12 cellular contexts compared by ENCODE assay signal in the genomic region with DNA sequence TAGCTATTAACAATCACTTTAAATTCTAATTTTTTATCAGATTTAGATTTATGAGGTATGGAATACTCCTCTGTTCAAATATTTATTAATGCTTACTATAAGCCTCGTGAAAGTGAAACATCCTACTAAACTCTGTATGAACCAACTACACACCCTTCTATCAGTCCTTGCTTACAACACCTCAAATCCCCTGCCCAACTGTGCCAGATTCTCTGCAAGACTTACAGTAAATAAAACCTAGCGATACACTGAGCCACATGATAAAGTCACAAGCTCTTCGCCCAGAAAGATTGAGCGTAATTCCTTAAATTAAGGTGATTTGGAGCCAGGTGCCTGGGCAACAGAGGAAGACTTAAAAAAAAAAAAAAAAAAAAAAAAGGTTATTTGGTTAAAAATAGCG. TPM values are rescaled to one million over a fixed set of nuclear protein-coding genes. Genes with fewer than 3 reads are reported as not detected.
DNase-seq lines count a peak whose midpoint lies in the region; TF ChIP-seq lines count a peak whose summit lies in the region.
"Had no signal": no experiment of that assay in that cellular context is flagged by ENCODE, and none has a peak within 500 bp of the region (broad histone marks: within the 10 kb centered on the region; RNA-seq: fewer than 3 reads in every experiment).

No MANE protein-coding gene starts in this region.

- peaks cover 0 to 5% (median 0%) of the 10 kb centered on the region in 11 experiments; a peak in 4 of 22 replicates for H3K9me3 ChIP-seq in BLaER1 treated with 17β-estradiol and CSF1 and Interleukin-3, amounts not matched to agents 10 nM and 100 nM (replicated peaks in 1 of 11)
- H3K9me3 ChIP-seq in MM.1S (replicated peaks; ENCODE audit: insufficient read depth, low read length) (no peaks in the 10 kb centered on the region), sigmoid colon (no peaks in the 10 kb centered on the region)
- H3K9me3 ChIP-seq: BE2C, Caco-2 had no signal

- TF ChIP-seq EP300 in sigmoid colon (IDR thresholded peaks at IDR 0.05): no peak

- no peak for DNase-seq in MM.1S
- peak; percentile 64 for DNase-seq in amniotic epithelial cell (ENCODE audit: low read depth)
- DNase-seq in iris pigment epithelial cell (ENCODE audit: low read depth): peak; percentile 46
- DNase-seq in activated T-helper 1 cell treated with anti-CD3 and anti-CD28 coated beads, Interleukin-12 subunit alpha, Interleukin-12 subunit beta, Interleukin-2, Interleukin-4 antibody, amounts not matched to agents 30 ng/mL and 10 ng/mL and 1 ng/mL, durations not matched to agents 14 hours and 24 hours and 36 hours (ENCODE audit: low spot score): no peak
- DNase-seq in sigmoid colon: no peak
- DNase-seq in SK-N-DZ (ENCODE audit: low spot score): no peak
- DNase-seq: BE2C; Caco-2; CD8-positive, alpha-beta memory T cell; DND-41; GF-D8 had no signal

- H3K4me3 Mint-ChIP-seq in activated T-helper 1 cell treated with anti-CD3 and anti-CD28 coated beads, Interleukin-12 subunit alpha, Interleukin-12 subunit beta, Interleukin-2, Interleukin-4 antibody, amounts not matched to agents 30 ng/mL and 10 ng/mL and 1 ng/mL, durations not matched to agents 14 hours and 24 hours and 36 hours: no peak overlapping the region
- H3K4me3 Mint-ChIP-seq: CD8-positive, alpha-beta memory T cell had no signal

- no peak for TF ChIP-seq POLR2A in sigmoid colon (IDR thresholded peaks at IDR 0.05)

- H2AFZ ChIP-seq in MM.1S (ENCODE audit: low read length): no peak overlapping the region

- peaks cover 0 to 13% (median 0%) of the 10 kb centered on the region in 11 experiments; a peak in 7 of 22 replicates for H3K36me3 ChIP-seq in BLaER1 treated with 17β-estradiol and CSF1 and Interleukin-3, amounts not matched to agents 10 nM and 100 nM
- H3K36me3 ChIP-seq in MM.1S (replicated peaks; ENCODE audit: insufficient read depth, low read length) (no peaks in the 10 kb centered on the region), sigmoid colon (no peaks in the 10 kb centered on the region)
- H3K36me3 ChIP-seq: BE2C had no signal

- H3K27me3 Mint-ChIP-seq in activated T-helper 1 cell treated with anti-CD3 and anti-CD28 coated beads, Interleukin-12 subunit alpha, Interleukin-12 subunit beta, Interleukin-2, Interleukin-4 antibody, amounts not matched to agents 30 ng/mL and 10 ng/mL and 1 ng/mL, durations not matched to agents 14 hours and 24 hours and 36 hours (ENCODE audit: insufficient read depth): peaks cover 2% of the 10 kb centered on the region

- H3K9ac ChIP-seq in BLaER1 treated with 17β-estradiol and CSF1 and Interleukin-3, amounts not matched to agents 10 nM and 100 nM: peak overlapping the region in 8 of 11 experiments; percentile 68 to 84 (median 82); a peak in 11 of 22 replicates
- no peak overlapping the region for H3K9ac ChIP-seq in MM.1S (ENCODE audit: low read length)

- H3K27ac ChIP-seq in BLaER1 treated with 17β-estradiol and CSF1 and Interleukin-3, amounts not matched to agents 10 nM and 100 nM: peak overlapping the region; percentile 60 to 99 (median 93); a peak in 20 of 22 replicates
- no peak overlapping the region for H3K27ac ChIP-seq in MM.1S (ENCODE audit: low read length)
- no peak overlapping the region for H3K27ac ChIP-seq in sigmoid colon

- TF ChIP-seq CTCF in MM.1S (IDR thresholded peaks at IDR 0.05; ENCODE audit: low read length): no peak
- TF ChIP-seq CTCF in sigmoid colon (IDR thresholded peaks at IDR 0.05): no peak

- H3K9me3 Mint-ChIP-seq in activated T-helper 1 cell treated with anti-CD3 and anti-CD28 coated beads, Interleukin-12 subunit alpha, Interleukin-12 subunit beta, Interleukin-2, Interleukin-4 antibody, amounts not matched to agents 30 ng/mL and 10 ng/mL and 1 ng/mL, durations not matched to agents 14 hours and 24 hours and 36 hours: no peaks in the 10 kb centered on the region
- H3K9me3 Mint-ChIP-seq: CD8-positive, alpha-beta memory T cell had no signal

- peaks cover 2% of the 10 kb centered on the region for H3K36me3 Mint-ChIP-seq in activated T-helper 1 cell treated with anti-CD3 and anti-CD28 coated beads, Interleukin-12 subunit alpha, Interleukin-12 subunit beta, Interleukin-2, Interleukin-4 antibody, amounts not matched to agents 30 ng/mL and 10 ng/mL and 1 ng/mL, durations not matched to agents 14 hours and 24 hours and 36 hours (ENCODE audit: low read depth)

- no peak overlapping the region for H3K4me3 ChIP-seq in BLaER1 treated with 17β-estradiol and CSF1 and Interleukin-3, amounts not matched to agents 10 nM and 100 nM
- no peak overlapping the region for H3K4me3 ChIP-seq in MM.1S (ENCODE audit: low read length)
- H3K4me3 ChIP-seq in sigmoid colon: no peak overlapping the region

- H3K27ac Mint-ChIP-seq in activated T-helper 1 cell treated with anti-CD3 and anti-CD28 coated beads, Interleukin-12 subunit alpha, Interleukin-12 subunit beta, Interleukin-2, Interleukin-4 antibody, amounts not matched to agents 30 ng/mL and 10 ng/mL and 1 ng/mL, durations not matched to agents 14 hours and 24 hours and 36 hours: no peak overlapping the region

- peaks cover 5% of the 10 kb centered on the region; the same call in 1 of the 2 replicates for H3F3A ChIP-seq in MM.1S (ENCODE audit: insufficient read depth, low read length)

- H3K4me1 Mint-ChIP-seq in activated T-helper 1 cell treated with anti-CD3 and anti-CD28 coated beads, Interleukin-12 subunit alpha, Interleukin-12 subunit beta, Interleukin-2, Interleukin-4 antibody, amounts not matched to agents 30 ng/mL and 10 ng/mL and 1 ng/mL, durations not matched to agents 14 hours and 24 hours and 36 hours (ENCODE audit: low read depth): peaks cover 13% of the 10 kb centered on the region

- H3K4me1 ChIP-seq in BLaER1 treated with 17β-estradiol and CSF1 and Interleukin-3, amounts not matched to agents 10 nM and 100 nM: peaks cover 28 to 71% (median 50%) of the 10 kb centered on the region in 10 experiments
- H3K4me1 ChIP-seq in MM.1S (ENCODE audit: low read length) (peaks cover 23% of the 10 kb centered on the region), sigmoid colon (peaks cover 0 to 25% (median 16%) of the 10 kb centered on the region in 4 donors)
- H3K4me1 ChIP-seq: BE2C, Caco-2 had no signal

- no peaks in the 10 kb centered on the region for H3K79me2 ChIP-seq in MM.1S (ENCODE audit: low read length)

- intact Hi-C loops in activated T-helper 1 cell treated with anti-CD3 and anti-CD28 coated beads, Interleukin-12 subunit alpha, Interleukin-12 subunit beta, Interleukin-2, Interleukin-4 antibody, amounts not matched to agents 30 ng/mL and 10 ng/mL and 1 ng/mL, durations not matched to agents 14 hours and 24 hours and 36 hours (cut with micrococcal nuclease): no loop called here
- intact Hi-C loops in sigmoid colon (cut with DNase I): no loop called here

- no peaks in the 10 kb centered on the region for H4K20me1 ChIP-seq in BLaER1 treated with 17β-estradiol and CSF1 and Interleukin-3, amounts not matched to agents 10 nM and 100 nM
- no peaks in the 10 kb centered on the region for H4K20me1 ChIP-seq in MM.1S (ENCODE audit: insufficient read depth, low read length)

- H3K4me2 ChIP-seq in BLaER1 treated with 17β-estradiol and CSF1 and Interleukin-3, amounts not matched to agents 10 nM and 100 nM: peak overlapping the region in 10 of 11 experiments; percentile 75 to 96 (median 88); a peak in 18 of 22 replicates
- 0 out of 2 replicates have a peak overlapping the region, but pooled peaks have one; percentile 31 for H3K4me2 ChIP-seq in MM.1S (ENCODE audit: low read depth, low read length)

- WGBS in sigmoid colon, 2 donors: 61 to 88% methylated on average over 5 of the region's 5 CpGs

- H3K27me3 ChIP-seq in BLaER1 treated with 17β-estradiol and CSF1 and Interleukin-3, amounts not matched to agents 10 nM and 100 nM: no peaks in the 10 kb centered on the region
- H3K27me3 ChIP-seq in MM.1S (replicated peaks; ENCODE audit: insufficient read depth, low read length) (no peaks in the 10 kb centered on the region), sigmoid colon (no peaks in the 10 kb centered on the region)
- H3K27me3 ChIP-seq: BE2C had no signal

- H3K9me2 ChIP-seq in MM.1S (replicated peaks; ENCODE audit: insufficient read depth, low read length): no peaks in the 10 kb centered on the region

RNA-seq across cellular contexts. Expression of a gene that starts 17.3 kb away (rescaled TPM):
- not detected in 2 replicates for total RNA-seq in activated T-helper 1 cell treated with anti-CD3 and anti-CD28 coated beads, Interleukin-12 subunit alpha, Interleukin-12 subunit beta, Interleukin-2, Interleukin-4 antibody, amounts not matched to agents 30 ng/mL and 10 ng/mL and 1 ng/mL, durations not matched to agents 14 hours and 24 hours and 36 hours
- under 1 TPM in 1 of 4 donors, not detected in 3; 0.99 TPM for total RNA-seq in sigmoid colon
- polyA plus RNA-seq in sigmoid colon: 1 to 10 TPM in 1 of 3 donors, under 1 TPM in 1, not detected in 1; 0.35 to 2.1 TPM
- polyA plus RNA-seq in SK-N-DZ (2014; cell fraction: cytosol; rRNA removed): 0.19 and 1.4 TPM in 2 replicates
- polyA plus RNA-seq in SK-N-DZ (2014; cell fraction: nucleus; rRNA removed): 0.52 TPM in 1 of 2 replicates, not detected in the other
- total RNA-seq: CD8-positive, alpha-beta memory T cell had no signal
- polyA plus RNA-seq: CD8-positive, alpha-beta memory T cell had no signal

RNA-seq across cellular contexts. Expression of a gene that starts 25.3 kb away (rescaled TPM):
- total RNA-seq in activated T-helper 1 cell treated with anti-CD3 and anti-CD28 coated beads, Interleukin-12 subunit alpha, Interleukin-12 subunit beta, Interleukin-2, Interleukin-4 antibody, amounts not matched to agents 30 ng/mL and 10 ng/mL and 1 ng/mL, durations not matched to agents 14 hours and 24 hours and 36 hours: 44.7 and 47.0 TPM in 2 replicates
- 100 to 1,000 TPM in 1 of 4 donors, 10 to 100 TPM in 3; 61.7 to 100 (median 85.4) TPM for total RNA-seq in sigmoid colon
- polyA plus RNA-seq in sigmoid colon: 10 to 100 TPM in 2 of 3 donors, 1 to 10 TPM in 1; 7.2 to 16.6 (median 10.9) TPM
- 4.8 and 5.3 TPM in 2 replicates for polyA plus RNA-seq in SK-N-DZ (2014; cell fraction: cytosol; rRNA removed)
- 6.0 and 7.0 TPM in 2 replicates for polyA plus RNA-seq in SK-N-DZ (2014; cell fraction: nucleus; rRNA removed)

Comparison
In these comparisons a context has a peak if more than half of its experiments do, and no peak if none do; other contexts are left out.
1. H3K27ac ChIP-seq: peak in BLaER1 treated with 17β-estradiol and CSF1 and Interleukin-3, amounts not matched to agents 10 nM and 100 nM (11 of 11); none in MM.1S (single experiment) and sigmoid colon (0 of 4).
2. DNase-seq: peak in amniotic epithelial cell (single experiment) and iris pigment epithelial cell (single experiment); none in MM.1S (single experiment), activated T-helper 1 cell treated with anti-CD3 and anti-CD28 coated beads, Interleukin-12 subunit alpha, Interleukin-12 subunit beta, Interleukin-2, Interleukin-4 antibody, amounts not matched to agents 30 ng/mL and 10 ng/mL and 1 ng/mL, durations not matched to agents 14 hours and 24 hours and 36 hours (single experiment), sigmoid colon (single experiment) and SK-N-DZ (single experiment).